Comparison of ENCODE assay signal across 8 cellular contexts in genomic region chr5:611731-612486, GRCh38. TPM values are rescaled to one million over a fixed set of nuclear protein-coding genes. Genes with fewer than 3 reads are reported as not detected.
DNase-seq lines count a peak whose midpoint lies in the region; ATAC-seq, FAIRE-seq and TF ChIP-seq lines count a peak whose summit lies in the region.

CEP72 (plus strand) TSS chr5:612340; CDS start chr5:612362, 22 bp downstream.

- H3K4me1 ChIP-seq in HepG2 (ENCODE audit: insufficient read depth, low read length): peaks cover 69% of the 10 kb centered on the region

- H3K27ac Mint-ChIP-seq in activated CD4-positive, alpha-beta T cell treated with anti-CD3 and anti-CD28 coated beads, Interleukin-2, amount 10 ng/mL, durations not matched to agents 24 days and 14 days: peak within 1 kb of the TSS; percentile 88

- peak within 1 kb of the TSS; percentile 85 for H3K4me3 ChIP-seq in coronary artery
- peak within 1 kb of the TSS; percentile 79 to 89 (median 84) for H3K4me3 ChIP-seq in HepG2 (replicated peaks in 1 of 3; ENCODE audit: insufficient read depth in 1 of 3, low read depth in 2 of 3, low read length in 3 of 3)

- H3K27ac ChIP-seq in coronary artery (peak within 1 kb of the TSS in 1 of 2 donors; percentile 60), HepG2 (ENCODE audit: extremely low read length, insufficient read depth, low read length) (peak within 1 kb of the TSS; percentile 58)

- FAIRE-seq in HepG2 (lab: Jason Lieb, UNC): no peak

- no peak for TF ChIP-seq CTCF in coronary artery (IDR thresholded peaks at IDR 0.05)
- no peak for TF ChIP-seq CTCF in HepG2 (CRISPR knock-in tag; IDR thresholded peaks at IDR 0.05)

- TF ChIP-seq POLR2A in GM19099 (IDR thresholded peaks at IDR 0.05; ENCODE audit: extremely low read depth, insufficient read length, low read depth): peak; percentile 78
- TF ChIP-seq POLR2A in HepG2 (IDR thresholded peaks at IDR 0.05; ENCODE audit: insufficient read depth in 1 of 2, low read depth in 2 of 2, low read length in 2 of 2): no peak; a peak in 1 of 4 replicates

- H3K36me3 Mint-ChIP-seq in activated CD4-positive, alpha-beta T cell treated with anti-CD3 and anti-CD28 coated beads, Interleukin-2, amount 10 ng/mL, durations not matched to agents 24 days and 14 days (ENCODE audit: low read depth): peaks cover 23% of the 10 kb centered on the region

- no peaks in the 10 kb centered on the region for H3K9me3 Mint-ChIP-seq in activated CD4-positive, alpha-beta T cell treated with anti-CD3 and anti-CD28 coated beads, Interleukin-2, amount 10 ng/mL, durations not matched to agents 24 days and 14 days

- H3K27me3 ChIP-seq in HepG2 (ENCODE audit: control insufficient read depth in 1 of 2, insufficient read depth in 2 of 2, low read length in 2 of 2): no peaks in the 10 kb centered on the region; a peak in 1 of 5 replicates

- POLR2A ChIA-PET in HepG2 (lab: Yijun Ruan, JAX): interaction anchor here (1.0 kb wide), 1 partner anchor 9 kb away, joined by 4 read pairs; no protein-coding TSS in a partner anchor

- intact Hi-C loops in activated CD4-positive, alpha-beta T cell treated with anti-CD3 and anti-CD28 coated beads, Interleukin-2, amount 10 ng/mL, durations not matched to agents 24 days and 14 days (cut with micrococcal nuclease): loop anchor here (2.0 to 5.0 kb wide), 5 partner anchors 80 to 340 kb away; partner anchors contain the start of genes PDCD6 and TPPP
- intact Hi-C loops in HepG2 (cut with micrococcal nuclease; ENCODE audit: unreplicated experiment): loop anchor here (2.0 to 10.0 kb wide), 2 partner anchors 77 to 139 kb away; no protein-coding TSS in a partner anchor

- peaks cover 4% of the 10 kb centered on the region for H3K27me3 Mint-ChIP-seq in activated CD4-positive, alpha-beta T cell treated with anti-CD3 and anti-CD28 coated beads, Interleukin-2, amount 10 ng/mL, durations not matched to agents 24 days and 14 days

- H4K20me1 ChIP-seq in HepG2 (ENCODE audit: insufficient read depth, low read length): no peaks in the 10 kb centered on the region

- H3K9ac ChIP-seq in HepG2 (ENCODE audit: insufficient read depth, low read depth, low read length): peak within 1 kb of the TSS; percentile 74

- in situ Hi-C loops in HepG2 (cut with HindIII; ENCODE audit: extremely low pct_ligation_motif_present, low pct_unique_long_range_greater_than_20kb): no loop called here

- ATAC-seq in HG03432 (IDR thresholded peaks at IDR 0.05; ENCODE audit: unreplicated experiment) (peak; percentile 83), HepG2 (peak; percentile 83)

- no peaks in the 10 kb centered on the region for H3K9me3 ChIP-seq in HepG2 (ENCODE audit: low read length)

- no peak within 1 kb of the TSS for H2AFZ ChIP-seq in HepG2 (ENCODE audit: low read length)

- H3K4me2 ChIP-seq in HepG2 (ENCODE audit: low read depth, low read length): peak within 1 kb of the TSS; percentile 86

- DNase-seq in Ammon's horn (ENCODE audit: low spot score): peak; percentile 94
- peak; percentile 55 to 93 for DNase-seq in NCI-H526 (lab: John Stamatoyannopoulos, UW)
- DNase-seq in activated CD4-positive, alpha-beta T cell treated with anti-CD3 and anti-CD28 coated beads, Interleukin-2, amount 10 ng/mL, durations not matched to agents 24 days and 14 days: peak; percentile 97
- peak; percentile 87 for DNase-seq in coronary artery (ENCODE audit: low spot score)
- peak; percentile 68 for DNase-seq in HepG2 (ENCODE audit: low spot score)
- peak; percentile 94 to 95 for DNase-seq in stimulated activated CD4-positive, alpha-beta T cell treated with anti-CD3 and anti-CD28 coated beads, Interleukin-2, amount 100 ng/mL, for 24 hours

- peak within 1 kb of the TSS; percentile 87 for H3K4me3 Mint-ChIP-seq in activated CD4-positive, alpha-beta T cell treated with anti-CD3 and anti-CD28 coated beads, Interleukin-2, amount 10 ng/mL, durations not matched to agents 24 days and 14 days

- 7% methylated on average over 9 of the region's 72 CpGs for whole genome bisulfite sequencing in HepG2 (ENCODE audit: low lambda C conversion rate)

- no peak for TF ChIP-seq RAD21 in HepG2 (CRISPR knock-in tag; IDR thresholded peaks at IDR 0.05)

- peaks cover 48% of the 10 kb centered on the region for H3K4me1 Mint-ChIP-seq in activated CD4-positive, alpha-beta T cell treated with anti-CD3 and anti-CD28 coated beads, Interleukin-2, amount 10 ng/mL, durations not matched to agents 24 days and 14 days

- no TSS peak for BruUV-seq in HepG2 (replicated peaks; lab: Mats Ljungman, UMichigan)

- peaks cover 44% of the 10 kb centered on the region for H3K79me2 ChIP-seq in HepG2 (ENCODE audit: insufficient read depth, low read length)

- CTCF ChIA-PET in HepG2 (lab: Yijun Ruan, JAX; ENCODE audit: low intra/inter-chr PET ratio, low total read pairs): no interaction called here

- H3K36me3 ChIP-seq in HepG2 (replicated peaks in 1 of 2; ENCODE audit: control insufficient read depth in 1 of 2, insufficient read depth in 2 of 2, low read length in 2 of 2): 0 out of 5 replicates have a peak, but pooled peaks cover 0 to 2% of the 10 kb centered on the region in 2 experiments

- TF ChIP-seq EP300 in HepG2 (IDR thresholded peaks at IDR 0.05; ENCODE audit: low read depth in 2 of 2, low read length in 2 of 2): no peak
- no peak for TF ChIP-seq EP300 in HepG2 (CRISPR knock-in tag; IDR thresholded peaks at IDR 0.05; ENCODE audit: borderline replicate concordance)

TF ChIP-seq in HepG2, 621 proteins besides CTCF, POLR2A, EP300 and RAD21 (continues in another document):
- TF ChIP-seq ATF6 (CRISPR knock-in tag; conservative IDR thresholded peaks at IDR 0.05) (no peak), JARID2 (CRISPR knock-in tag; IDR thresholded peaks at IDR 0.05; ENCODE audit: insufficient replicate concordance) (no peak), ZNF329 (CRISPR knock-in tag; IDR thresholded peaks at IDR 0.05; ENCODE audit: low read depth) (no peak), ZNF362 (CRISPR knock-in tag; IDR thresholded peaks at IDR 0.05; ENCODE audit: borderline replicate concordance) (no peak), NR1H2 (CRISPR knock-in tag; IDR thresholded peaks at IDR 0.05; ENCODE audit: borderline replicate concordance, low read depth) (no peak), ZFY (CRISPR knock-in tag; IDR thresholded peaks at IDR 0.05) (peak; percentile 57; the same call in 1 of the 2 replicates), YEATS4 (CRISPR knock-in tag; IDR thresholded peaks at IDR 0.05; ENCODE audit: borderline replicate concordance) (peak; percentile 48; the same call in 1 of the 2 replicates), ZNF616 (CRISPR knock-in tag; IDR thresholded peaks at IDR 0.05; ENCODE audit: low read depth) (no peak), ZNF781 (CRISPR knock-in tag; IDR thresholded peaks at IDR 0.05; ENCODE audit: borderline replicate concordance, not compliant biosample characterization) (no peak), KDM1A (CRISPR knock-in tag; IDR thresholded peaks at IDR 0.05) (no peak), ZNF572 (CRISPR knock-in tag; IDR thresholded peaks at IDR 0.05) (no peak)

RNA-seq across cellular contexts. Expression of gene CEP72, which starts in this region (rescaled TPM):
- total RNA-seq in activated CD4-positive, alpha-beta T cell treated with anti-CD3 and anti-CD28 coated beads, Interleukin-2, amount 10 ng/mL, durations not matched to agents 24 days and 14 days: 33.2 and 36.0 TPM in 2 replicates
- 8.1 and 9.4 TPM in 2 replicates for total RNA-seq in HepG2 (2016; rRNA removed; fragmentation: Illumina TruSeq; extraction: Trizol)
- 11.3 and 14.4 TPM in 2 replicates for total RNA-seq in HepG2 (2016; cell fraction: cytosol; rRNA removed; fragmentation: Illumina TruSeq; extraction: Trizol; ENCODE audit: low read depth)
- 6.5 and 9.1 TPM in 2 replicates for total RNA-seq in HepG2 (2016; cell fraction: insoluble cytoplasmic fraction; rRNA removed; fragmentation: Illumina TruSeq; extraction: Trizol)
- total RNA-seq in HepG2 (2016; cell fraction: membrane; rRNA removed; fragmentation: Illumina TruSeq; extraction: Trizol): 6.6 and 7.9 TPM in 2 replicates
- total RNA-seq in HepG2 (2016; cell fraction: nucleus; rRNA removed; fragmentation: Illumina TruSeq; extraction: Trizol): 11.4 and 12.2 TPM in 2 replicates
- polyA plus RNA-seq in HepG2 (2011; rRNA removed): 3.4 and 4.4 TPM in 2 replicates
- 1.9 and 3.9 TPM in 2 replicates for polyA plus RNA-seq in HepG2 (2011; cell fraction: cytosol; rRNA removed)
- polyA plus RNA-seq in HepG2 (2011; cell fraction: nucleus; rRNA removed): 8.5 and 11.6 TPM in 2 replicates
- 1.8 and 3.2 TPM in 2 replicates for polyA plus RNA-seq in HepG2 (2012)
- polyA plus RNA-seq in HepG2 (2016; cell fraction: cytosol; fragmentation: Illumina TruSeq; extraction: Trizol; ENCODE audit: low read depth): 0.64 and 0.84 TPM in 2 replicates
- 6.3 and 7.6 TPM in 2 replicates for polyA plus RNA-seq in HepG2 (2016; cell fraction: insoluble cytoplasmic fraction; fragmentation: Illumina TruSeq; extraction: Trizol; ENCODE audit: low read depth)
- polyA plus RNA-seq in HepG2 (2016; cell fraction: membrane; fragmentation: Illumina TruSeq; extraction: Trizol; ENCODE audit: low read depth): 1.9 and 2.0 TPM in 2 replicates
- polyA plus RNA-seq in HepG2 (2016; cell fraction: nucleus; fragmentation: Illumina TruSeq; extraction: Trizol; ENCODE audit: insufficient read depth, low read depth): 17.4 and 20.5 TPM in 2 replicates
- polyA minus RNA-seq in HepG2 (2011; rRNA and poly(A)+ RNA removed; ENCODE audit: low replicate concordance): 15.4 and 136 TPM in 2 replicates
- polyA minus RNA-seq in HepG2 (2011; cell fraction: cytosol; rRNA and poly(A)+ RNA removed): 3.4 and 4.0 TPM in 2 replicates
- 13.1 and 17.0 TPM in 2 replicates for polyA minus RNA-seq in HepG2 (2011; cell fraction: nucleus; rRNA and poly(A)+ RNA removed)
